ENCODE assay signal across 14 cellular contexts in the genomic region with DNA sequence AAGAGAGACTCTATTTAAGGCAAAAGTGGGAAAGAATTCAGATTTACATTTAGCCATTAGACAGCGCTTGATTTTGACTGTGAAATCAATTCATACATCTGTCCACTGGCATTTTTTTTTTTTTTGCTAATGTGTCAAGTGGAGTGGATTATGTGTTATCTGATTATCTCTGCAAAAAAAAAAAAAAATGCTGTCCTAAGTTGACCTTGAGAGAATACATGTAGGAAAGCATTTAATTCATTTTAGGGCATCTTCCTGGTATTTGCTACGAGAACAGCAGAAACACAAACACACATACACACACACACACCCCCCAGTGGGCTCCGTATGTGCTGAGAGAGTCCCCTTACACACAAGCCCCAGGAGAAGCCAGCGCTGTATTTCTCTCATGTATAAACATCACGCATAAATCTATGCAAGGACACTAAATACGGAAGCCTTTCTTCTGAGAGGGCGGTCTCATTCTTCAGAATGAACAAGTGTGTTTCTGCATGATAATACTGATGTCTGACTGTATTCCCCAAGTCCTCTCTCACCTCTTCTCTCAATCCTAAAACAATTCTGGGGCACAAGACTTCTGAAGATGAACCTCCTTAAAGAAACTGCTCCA.
DNase-seq lines count a peak whose midpoint lies in the region; TF ChIP-seq lines count a peak whose summit lies in the region.
"Had no signal": no experiment of that assay in that cellular context is flagged by ENCODE, and none has a peak within 500 bp of the region (broad histone marks: within the 10 kb centered on the region; RNA-seq: fewer than 3 reads in every experiment).

No MANE protein-coding gene starts in this region.

- H3K4me3 ChIP-seq in HAP-1 (no peak overlapping the region), dorsolateral prefrontal cortex (no peak overlapping the region), tibial nerve (no peak overlapping the region), SJCRH30 (no peak overlapping the region)

- no peak for TF ChIP-seq EP300 in tibial nerve (IDR thresholded peaks at IDR 0.05)

- peak; percentile 65 to 87 for DNase-seq in HAP-1 (ENCODE audit: low spot score in 2 of 2)
- peak; percentile 35 for DNase-seq in SK-N-DZ (ENCODE audit: low spot score)
- no peak for DNase-seq in dorsolateral prefrontal cortex
- no peak for DNase-seq in tibial nerve (ENCODE audit: low spot score in 2 of 2)
- no peak for DNase-seq in SJCRH30
- DNase-seq in SW 1271 (lab: John Stamatoyannopoulos, UW), result no peak
- no peak for DNase-seq in central memory CD4-positive, alpha-beta T cell
- DNase-seq: ACHN; BE2C; CD4-positive, alpha-beta memory T cell; DMS79; HCEC 1CT; HFFc6 had no signal

- H3K9me3 ChIP-seq in HAP-1, result no peaks in the 10 kb centered on the region
- H3K9me3 ChIP-seq in tibial nerve, result no peaks in the 10 kb centered on the region
- no peaks in the 10 kb centered on the region for H3K9me3 ChIP-seq in SJCRH30 (replicated peaks)
- H3K9me3 ChIP-seq: BE2C had no signal

- no peak for TF ChIP-seq POLR2A in tibial nerve (IDR thresholded peaks at IDR 0.05)

- H3K36me3 ChIP-seq in HAP-1 (replicated peaks), result 0 out of 2 replicates have a peak, but pooled peaks cover 1% of the 10 kb centered on the region
- peaks cover 0 to 9% (median 0%) of the 10 kb centered on the region in 3 donors for H3K36me3 ChIP-seq in tibial nerve
- no peaks in the 10 kb centered on the region for H3K36me3 ChIP-seq in SJCRH30
- H3K36me3 ChIP-seq: BE2C had no signal

- no peaks in the 10 kb centered on the region for H3K27me3 ChIP-seq in HAP-1 (ENCODE audit: low read depth)
- no peaks in the 10 kb centered on the region for H3K27me3 ChIP-seq in dorsolateral prefrontal cortex
- H3K27me3 ChIP-seq in tibial nerve, result no peaks in the 10 kb centered on the region
- H3K27me3 ChIP-seq in SJCRH30, result no peaks in the 10 kb centered on the region
- H3K27me3 ChIP-seq: BE2C had no signal

- peak overlapping the region in 41 of 59 donors; percentile 8 to 92 (median 79) for H3K27ac ChIP-seq in dorsolateral prefrontal cortex
- H3K27ac ChIP-seq in tibial nerve, result peak overlapping the region; percentile 57 to 90 (median 72)
- no peak overlapping the region for H3K27ac ChIP-seq in SJCRH30
- H3K27ac ChIP-seq: C4-2B had no signal

- TF ChIP-seq CTCF in dorsolateral prefrontal cortex (IDR thresholded peaks at IDR 0.05 in 54 of 56, conservative IDR thresholded peaks at IDR 0.05 in 2 of 56; ENCODE audit: low read depth in 1 of 56, partially characterized antibody in 56 of 56) (no peak), tibial nerve (IDR thresholded peaks at IDR 0.05) (no peak)

- in situ Hi-C loops in HAP-1 (cut with MboI; ENCODE audit: low sequenced_read_pairs), result loop anchor here (10.0 kb wide), 1 partner anchor 202 kb away; a partner anchor contains a TSS

- intact Hi-C loops in dorsolateral prefrontal cortex (cut with DNase I), result no loop called here

- peaks cover 62% of the 10 kb centered on the region for H3K4me1 ChIP-seq in HAP-1
- peaks cover 0 to 22% (median 13%) of the 10 kb centered on the region in 4 donors for H3K4me1 ChIP-seq in tibial nerve
- H3K4me1 ChIP-seq in SJCRH30, result peaks cover 21% of the 10 kb centered on the region

- 61 to 73% methylated on average over 7 of the region's 7 CpGs for WGBS in tibial nerve, 2 donors

Comparison
In these comparisons a context has a peak if more than half of its experiments do, and no peak if none do; other contexts are left out.
1. DNase-seq: peak in HAP-1 (2 of 2) and SK-N-DZ (single experiment); none in dorsolateral prefrontal cortex (0 of 10), tibial nerve (0 of 2), SJCRH30 (0 of 2), SW 1271 (0 of 2) and central memory CD4-positive, alpha-beta T cell (single experiment).